In genomic region chr12:68259318-68259940, GRCh38 we compare ENCODE assay signal across 11 cellular contexts. TPM values are rescaled to one million over a fixed set of nuclear protein-coding genes. Genes with fewer than 3 reads are reported as not detected.
DNase-seq lines count a peak whose midpoint lies in the region; ATAC-seq, FAIRE-seq and TF ChIP-seq lines count a peak whose summit lies in the region.
"Had no signal": no experiment of that assay in that cellular context is flagged by ENCODE, and none has a peak within 500 bp of the region (broad histone marks: within the 10 kb centered on the region; RNA-seq: fewer than 3 reads in every experiment).

No MANE protein-coding gene starts in this region.

- no peak overlapping the region for H4K91ac ChIP-seq in IMR-90 (ENCODE audit: insufficient read depth, low read depth, low read length)

- H3K27me3 ChIP-seq in IMR-90 (ENCODE audit: control insufficient read depth, insufficient read depth, low read length) (no peaks in the 10 kb centered on the region), astrocyte (ENCODE audit: insufficient read depth, low read length) (no peaks in the 10 kb centered on the region)

- H4K5ac ChIP-seq in IMR-90 (ENCODE audit: low read depth, low read length): no peak overlapping the region

- peaks cover 17% of the 10 kb centered on the region for H3K4me1 Mint-ChIP-seq in astrocyte (ENCODE audit: low read depth, unreplicated experiment)
- peaks cover 8% of the 10 kb centered on the region in 2 donors for H3K4me1 Mint-ChIP-seq in natural killer cell

- H3K4me2 ChIP-seq in IMR-90 (ENCODE audit: low read depth, low read length) (peak overlapping the region; percentile 82), astrocyte (ENCODE audit: low read length) (peak overlapping the region; percentile 78)

- peak overlapping the region; percentile 89 for H3K27ac Mint-ChIP-seq in astrocyte (ENCODE audit: unreplicated experiment)
- H3K27ac Mint-ChIP-seq in natural killer cell: no peak overlapping the region
- H3K27ac Mint-ChIP-seq: type B pancreatic cell had no signal

- H3K27ac ChIP-seq in IMR-90 (ENCODE audit: insufficient read depth, low read length) (0 out of 2 replicates have a peak overlapping the region, but pooled peaks have one; percentile 35), astrocyte (ENCODE audit: low read depth, low read length) (peak overlapping the region; percentile 97)

- no peak for TF ChIP-seq POLR2A in IMR-90 (IDR thresholded peaks at IDR 0.05; ENCODE audit: low read depth, low read length)

- no peaks in the 10 kb centered on the region for H3K79me1 ChIP-seq in IMR-90 (ENCODE audit: low read depth in 1 of 2, low read length in 2 of 2)

- no peaks in the 10 kb centered on the region for H3K9me3 ChIP-seq in IMR-90 (ENCODE audit: control insufficient read depth, insufficient read depth, low read length)
- H3K9me3 ChIP-seq in astrocyte (ENCODE audit: insufficient read depth, low read depth, low read length): no peaks in the 10 kb centered on the region

- H3K36me3 Mint-ChIP-seq in astrocyte (ENCODE audit: low read depth, unreplicated experiment) (no peaks in the 10 kb centered on the region), natural killer cell (no peaks in the 10 kb centered on the region)
- H3K36me3 Mint-ChIP-seq: type B pancreatic cell had no signal

- H3K4me1 ChIP-seq in IMR-90 (ENCODE audit: control insufficient read depth, insufficient read depth, low read length) (peaks cover 2% of the 10 kb centered on the region; the same call in 1 of the 2 replicates), astrocyte (ENCODE audit: insufficient read depth, low read length) (peaks cover 16% of the 10 kb centered on the region)

- no peak overlapping the region for H3K56ac ChIP-seq in IMR-90 (ENCODE audit: extremely low read depth, insufficient read depth, low read length)

- H3K9me1 ChIP-seq in IMR-90 (ENCODE audit: insufficient read depth, low read length): no peaks in the 10 kb centered on the region

- peak overlapping the region; percentile 47; the same call in 1 of the 2 replicates for H2BK120ac ChIP-seq in IMR-90 (ENCODE audit: low read depth, low read length)

- H2AK5ac ChIP-seq in IMR-90 (ENCODE audit: low read depth, low read length): no peak overlapping the region; the same call in 1 of the 2 replicates

- H3K9ac ChIP-seq in IMR-90 (ENCODE audit: low read depth, low read length): no peak overlapping the region
- peak overlapping the region; percentile 82 for H3K9ac ChIP-seq in astrocyte (ENCODE audit: low read length)

- peak; percentile 91 for FAIRE-seq in astrocyte (lab: Jason Lieb, UNC)

- in situ Hi-C loops in IMR-90 (cut with MboI; ENCODE audit: low sequenced_read_pairs): no loop called here

- no peaks in the 10 kb centered on the region for H3K79me2 ChIP-seq in astrocyte (ENCODE audit: insufficient read depth, low read length)

- H3K9me3 Mint-ChIP-seq in astrocyte (ENCODE audit: unreplicated experiment): no peaks in the 10 kb centered on the region
- no peaks in the 10 kb centered on the region for H3K9me3 Mint-ChIP-seq in natural killer cell
- H3K9me3 Mint-ChIP-seq: type B pancreatic cell had no signal

- TF ChIP-seq CTCF in IMR-90 (conservative IDR thresholded peaks at IDR 0.05; ENCODE audit: low read depth, low read length) (no peak), astrocyte (IDR thresholded peaks at IDR 0.05; ENCODE audit: insufficient read depth, low read depth, low read length) (no peak), natural killer cell (IDR thresholded peaks at IDR 0.05) (no peak)

- peak overlapping the region; percentile 9 for H3K4me3 Mint-ChIP-seq in astrocyte (ENCODE audit: unreplicated experiment)
- H3K4me3 Mint-ChIP-seq in natural killer cell: no peak overlapping the region
- H3K4me3 Mint-ChIP-seq: type B pancreatic cell had no signal

- intact Hi-C loops in IMR-90 (cut with micrococcal nuclease): no loop called here
- intact Hi-C loops in natural killer cell (cut with micrococcal nuclease): no loop called here

- H4K20me1 ChIP-seq in IMR-90 (ENCODE audit: insufficient read depth, low read length) (no peaks in the 10 kb centered on the region), astrocyte (ENCODE audit: insufficient read depth, low read length) (no peaks in the 10 kb centered on the region)

- BruUV-seq in IMR-90 (replicated peaks; lab: Mats Ljungman, UMichigan): no TSS peak

- H3K18ac ChIP-seq in IMR-90 (ENCODE audit: low read depth, low read length): peak overlapping the region; percentile 82; the same call in 1 of the 2 replicates

- H2AFZ ChIP-seq in IMR-90 (replicated peaks; ENCODE audit: low read length, poor library complexity) (no peak overlapping the region), astrocyte (ENCODE audit: low read depth, low read length) (no peak overlapping the region)

- no peak overlapping the region for H2BK15ac ChIP-seq in IMR-90 (ENCODE audit: low read depth, low read length)

- no peak overlapping the region for H2AK9ac ChIP-seq in IMR-90 (replicated peaks; ENCODE audit: low read depth, low read length, poor library complexity)

- no peak overlapping the region; the same call in 1 of the 2 replicates for H3K14ac ChIP-seq in IMR-90 (replicated peaks; ENCODE audit: low read depth, low read length)

- H3K4ac ChIP-seq in IMR-90 (ENCODE audit: low read depth, low read length): no peak overlapping the region

- no peak overlapping the region for H2BK20ac ChIP-seq in IMR-90 (ENCODE audit: low read depth, low read length)

- peak overlapping the region; percentile 84 for H2BK5ac ChIP-seq in IMR-90 (ENCODE audit: low read depth, low read length, poor library complexity, severe bottlenecking)

- H3K36me3 ChIP-seq in IMR-90 (ENCODE audit: control insufficient read depth, insufficient read depth, low read length) (no peaks in the 10 kb centered on the region), astrocyte (ENCODE audit: insufficient read depth, low read length) (no peaks in the 10 kb centered on the region)

- POLR2A ChIA-PET in IMR-90 (lab: Charles Lee; ENCODE audit: unreplicated experiment): no interaction called here

- H3K27me3 Mint-ChIP-seq in astrocyte (ENCODE audit: low read depth, unreplicated experiment): no peaks in the 10 kb centered on the region
- H3K27me3 Mint-ChIP-seq in natural killer cell (ENCODE audit: low read depth in 2 of 2): peaks cover 26 to 56% of the 10 kb centered on the region in 2 donors

- no peak overlapping the region for H3K4me3 ChIP-seq in IMR-90 (ENCODE audit: insufficient read depth, low read depth, low read length)
- H3K4me3 ChIP-seq in astrocyte (ENCODE audit: insufficient read depth, low read depth, low read length): no peak overlapping the region

- CTCF ChIA-PET in IMR-90 (lab: Yijun Ruan, JAX): interaction anchor here (0.6 kb wide), 1 partner anchor 9 kb away, joined by 3 read pairs; no protein-coding TSS in a partner anchor

- no CpG with 5 or more reads among the region's 3 CpGs for WGBS in IMR-90 (ENCODE audit: extremely low coverage in 2 of 2, insufficient read length in 1 of 2), 2 experiments

- H3K23ac ChIP-seq in IMR-90 (ENCODE audit: low read depth, low read length): no peak overlapping the region

- no peak for DNase-seq in activated CD4-positive, CD25-positive, alpha-beta regulatory T cell treated with anti-CD3 and anti-CD28 coated beads, Interleukin-2, amount 50 U/mL, for 72 hours
- DNase-seq in IMR-90 (peak; percentile 92), astrocyte (ENCODE audit: low read depth) (peak; percentile 95), natural killer cell (no peak), NCI-H146 (lab: John Stamatoyannopoulos, UW) (no peak), mucosa of gallbladder (ENCODE audit: low spot score) (no peak)
- DNase-seq: RPMI8226 had no signal

- dilution Hi-C loops in IMR-90 (cut with HindIII; ENCODE audit: low sequenced_read_pairs, unreplicated experiment): no loop called here

- TF ChIP-seq RAD21 in IMR-90 (IDR thresholded peaks at IDR 0.05; ENCODE audit: low read length): no peak

- H4K8ac ChIP-seq in IMR-90 (ENCODE audit: low read depth in 2 of 2, low read length in 2 of 2): peak overlapping the region in 1 of 2 experiments; percentile 83; a peak in 2 of 4 replicates

- peak; percentile 81 to 87 for ATAC-seq in activated CD4-positive, CD25-positive, alpha-beta regulatory T cell treated with anti-CD3 and anti-CD28 coated beads, Interleukin-2, amount 50 U/mL, for 24 hours
- ATAC-seq in IMR-90 (ENCODE audit: low read depth): peak; percentile 91
- peak; percentile 24 to 63 (median 38) for ATAC-seq in natural killer cell
- no peak for ATAC-seq in GM19328 (IDR thresholded peaks at IDR 0.05; ENCODE audit: unreplicated experiment)

TF ChIP-seq in IMR-90, 13 proteins besides CTCF, POLR2A, EP300 and RAD21 (continues in another document):
- no peak for TF ChIP-seq SMC3 (IDR thresholded peaks at IDR 0.05; ENCODE audit: low read depth, low read length)
- no peak for TF ChIP-seq USF2 (IDR thresholded peaks at IDR 0.05; ENCODE audit: low read depth, low read length)
- TF ChIP-seq ELK1 (IDR thresholded peaks at IDR 0.05; ENCODE audit: borderline replicate concordance, low read depth, low read length): no peak
- no peak for TF ChIP-seq MAZ (IDR thresholded peaks at IDR 0.05; ENCODE audit: borderline replicate concordance, low read depth, low read length)

RNA-seq across cellular contexts. Expression of gene IL22, which starts 6.0 kb away (rescaled TPM):
- total RNA-seq in IMR-90 (2012; rRNA removed): not detected in 2 replicates
- not detected in 2 replicates for polyA plus RNA-seq in IMR-90 (2012; rRNA removed)
- polyA plus RNA-seq in IMR-90 (2012; cell fraction: cytosol; rRNA removed): not detected in 2 replicates
- not detected in 2 replicates for polyA plus RNA-seq in IMR-90 (2012; cell fraction: nucleus; rRNA removed; ENCODE audit: low replicate concordance)
- total RNA-seq in astrocyte: not detected in 2 replicates
- not detected for total RNA-seq in natural killer cell
- total RNA-seq in mucosa of gallbladder: not detected
- total RNA-seq: A673 had no signal

RNA-seq across cellular contexts. Expression of gene IL26, which starts 33.8 kb away (rescaled TPM):
- total RNA-seq in IMR-90 (2012; rRNA removed) (not detected in 2 replicates), astrocyte (not detected in 2 replicates), natural killer cell (not detected), mucosa of gallbladder (not detected)
- polyA plus RNA-seq in IMR-90 (2012; rRNA removed): not detected in 2 replicates
- polyA plus RNA-seq in IMR-90 (2012; cell fraction: cytosol; rRNA removed): not detected in 2 replicates
- polyA plus RNA-seq in IMR-90 (2012; cell fraction: nucleus; rRNA removed; ENCODE audit: low replicate concordance): not detected in 2 replicates
- total RNA-seq: A673 had no signal

Comparison
In these comparisons a context has a peak if more than half of its experiments do, and no peak if none do; other contexts are left out.
1. DNase-seq: peak in IMR-90 (single experiment) and astrocyte (single experiment); none in activated CD4-positive, CD25-positive, alpha-beta regulatory T cell treated with anti-CD3 and anti-CD28 coated beads, Interleukin-2, amount 50 U/mL, for 72 hours (single experiment), natural killer cell (single experiment), NCI-H146 (single experiment) and mucosa of gallbladder (single experiment).